19 cellular contexts compared by ENCODE assay signal in the genomic region with DNA sequence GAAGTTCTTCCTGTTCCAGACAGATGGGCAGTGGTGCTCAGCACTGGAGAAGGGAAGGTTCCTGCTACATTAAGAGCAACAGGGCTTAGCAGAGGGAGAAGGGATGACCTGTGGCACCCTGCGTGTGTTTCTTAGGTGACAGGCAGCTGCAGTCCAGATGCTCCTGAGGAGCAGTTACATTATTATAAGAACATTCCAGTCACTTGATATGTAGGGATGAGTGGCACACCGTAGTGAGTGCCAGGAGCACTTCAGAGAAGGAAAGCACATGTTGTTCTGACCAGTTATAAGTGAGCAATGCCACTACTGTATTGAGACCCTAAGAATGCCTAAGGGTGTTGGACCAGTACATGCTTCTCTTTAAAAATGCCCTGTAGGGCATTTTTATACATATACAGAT. TPM values are rescaled to one million over a fixed set of nuclear protein-coding genes. Genes with fewer than 3 reads are reported as not detected.
DNase-seq lines count a peak whose midpoint lies in the region; ATAC-seq and TF ChIP-seq lines count a peak whose summit lies in the region.
"Had no signal": no experiment of that assay in that cellular context is flagged by ENCODE, and none has a peak within 500 bp of the region (broad histone marks: within the 10 kb centered on the region; RNA-seq: fewer than 3 reads in every experiment).

No MANE protein-coding gene starts in this region.

- no peaks in the 10 kb centered on the region for H3K9me3 ChIP-seq in lower lobe of right lung
- H3K9me3 ChIP-seq: breast epithelium, sigmoid colon, thoracic aorta had no signal

- ATAC-seq in lower lobe of right lung (peak; percentile 90 to 92), GM18505 (IDR thresholded peaks at IDR 0.05; ENCODE audit: unreplicated experiment) (no peak)
- ATAC-seq: activated naive CD8-positive, alpha-beta T cell treated with anti-CD3 and anti-CD28 coated beads, Interleukin-2, amount 50 U/mL, for 24 hours; stimulated activated memory B cell treated with anti-CD40 and anti-IgM and Interleukin-4, amounts not matched to agents 10 μg/mL and 1 μg/mL and 100 μg/mL, for 72 hours had no signal

- H3K4me3 ChIP-seq in HFF-Myc (replicated peaks; ENCODE audit: low read depth, low read length) (no peak overlapping the region), choroid plexus epithelial cell (ENCODE audit: low read depth, low read length) (no peak overlapping the region), lower lobe of right lung (no peak overlapping the region)
- H3K4me3 ChIP-seq: breast epithelium, sigmoid colon, thoracic aorta had no signal

- peaks cover 5% of the 10 kb centered on the region for H3K4me1 ChIP-seq in lower lobe of right lung
- H3K4me1 ChIP-seq: breast epithelium, sigmoid colon had no signal

- DNase-seq in AG20443 (ENCODE audit: low spot score) (peak; percentile 10), HFF-Myc (ENCODE audit: extremely low read depth, low read depth) (peak; percentile 40), choroid plexus epithelial cell (ENCODE audit: low read depth) (peak; percentile 12), lower lobe of right lung (peak; percentile 60), kidney glomerular epithelial cell (lab: John Stamatoyannopoulos, UW) (no peak), NCI-H526 treated with DMSO at 0.1 percent for 48 hours (lab: John Stamatoyannopoulos, UW) (no peak), NCI-H510A treated with DMSO at 0.1 percent for 48 hours (lab: John Stamatoyannopoulos, UW) (no peak)
- DNase-seq: activated CD4-positive, CD25-positive, alpha-beta regulatory T cell treated with anti-CD3 and anti-CD28 coated beads, Interleukin-2, amount 50 U/mL, for 72 hours; activated naive CD8-positive, alpha-beta T cell treated with anti-CD3 and anti-CD28 coated beads, Interleukin-2, amount 50 U/mL, for 24 hours; Kasumi-1; NCI-H1105; NK-92 treated with Interleukin-12 subunit alpha and Interleukin-12 subunit beta, amount 100 ng/mL, for 24 hours; occipital lobe; sigmoid colon had no signal

- intact Hi-C loops in lower lobe of right lung (cut with DNase I): no loop called here

- peak overlapping the region; percentile 10 for H3K27ac ChIP-seq in lower lobe of right lung
- H3K27ac ChIP-seq: breast epithelium, epithelial cell of prostate, sigmoid colon, thoracic aorta had no signal

- H3K36me3 ChIP-seq in lower lobe of right lung: peaks cover 64% of the 10 kb centered on the region
- H3K36me3 ChIP-seq: breast epithelium had no signal

- no peak for TF ChIP-seq POLR2A in GM18505 (IDR thresholded peaks at IDR 0.05; ENCODE audit: borderline replicate concordance, extremely low read depth, insufficient read depth, insufficient read length)

- no peaks in the 10 kb centered on the region for H3K27me3 ChIP-seq in lower lobe of right lung (ENCODE audit: low read depth)
- H3K27me3 ChIP-seq: breast epithelium, sigmoid colon had no signal

- TF ChIP-seq CTCF in HFF-Myc (IDR thresholded peaks at IDR 0.05; ENCODE audit: low read depth, low read length, missing control alignments): no peak
- no peak for TF ChIP-seq CTCF in choroid plexus epithelial cell (conservative IDR thresholded peaks at IDR 0.05; ENCODE audit: low read depth, low read length)
- no peak for TF ChIP-seq CTCF in lower lobe of right lung (IDR thresholded peaks at IDR 0.05)

RNA-seq across cellular contexts. Expression of a gene that starts 39.9 kb away (rescaled TPM):
- total RNA-seq in lower lobe of right lung: 91.2 TPM

Comparison
In these comparisons a context has a peak if more than half of its experiments do, and no peak if none do; other contexts are left out.
1. DNase-seq: peak in AG20443 (single experiment), HFF-Myc (single experiment), choroid plexus epithelial cell (single experiment) and lower lobe of right lung (single experiment); none in kidney glomerular epithelial cell (single experiment), NCI-H526 treated with DMSO at 0.1 percent for 48 hours (single experiment) and NCI-H510A treated with DMSO at 0.1 percent for 48 hours (single experiment).